ENCODE assay signal across 1 cellular context in genomic region chr5:127431977-127432376, GRCh38.
TF ChIP-seq lines count a peak whose summit lies in the region.

No MANE protein-coding gene starts in this region.

TF ChIP-seq in HepG2, 621 proteins besides CTCF, POLR2A, EP300 and RAD21 (continued from another document):
- TF ChIP-seq, protein P1, sequence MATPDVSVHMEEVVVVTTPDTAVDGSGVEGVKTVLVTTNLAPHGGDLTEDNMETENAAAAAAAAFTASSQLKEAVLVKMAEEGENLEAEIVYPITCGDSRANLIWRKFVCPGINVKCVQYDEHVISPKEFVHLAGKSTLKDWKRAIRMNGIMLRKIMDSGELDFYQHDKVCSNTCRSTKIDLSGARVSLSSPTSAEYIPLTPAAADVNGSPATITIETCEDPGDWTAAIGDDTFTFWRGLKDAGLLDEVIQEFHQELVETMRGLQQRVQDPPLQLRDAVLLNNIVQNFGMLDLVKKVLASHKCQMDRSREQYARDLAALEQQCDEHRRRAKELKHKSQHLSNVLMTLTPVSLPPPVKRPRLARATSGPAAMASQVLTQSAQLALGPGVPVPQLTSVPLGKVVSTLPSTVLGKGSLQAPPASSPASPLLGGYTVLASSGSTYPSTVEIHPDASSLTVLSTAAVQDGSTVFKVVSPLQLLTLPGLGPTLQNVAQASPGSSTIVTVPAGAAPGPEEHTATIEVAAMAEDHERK (CRISPR knock-in tag; IDR thresholded peaks at IDR 0.05; ENCODE audit: low read depth): no peak
- TF ChIP-seq HNF4G (IDR thresholded peaks at IDR 0.05; ENCODE audit: borderline replicate concordance, low read depth, low read length) (no peak), HNF4G (CRISPR knock-in tag; IDR thresholded peaks at IDR 0.05; ENCODE audit: borderline replicate concordance, low read depth) (no peak)
